ENCODE assay signal across 18 cellular contexts in the genomic region with DNA sequence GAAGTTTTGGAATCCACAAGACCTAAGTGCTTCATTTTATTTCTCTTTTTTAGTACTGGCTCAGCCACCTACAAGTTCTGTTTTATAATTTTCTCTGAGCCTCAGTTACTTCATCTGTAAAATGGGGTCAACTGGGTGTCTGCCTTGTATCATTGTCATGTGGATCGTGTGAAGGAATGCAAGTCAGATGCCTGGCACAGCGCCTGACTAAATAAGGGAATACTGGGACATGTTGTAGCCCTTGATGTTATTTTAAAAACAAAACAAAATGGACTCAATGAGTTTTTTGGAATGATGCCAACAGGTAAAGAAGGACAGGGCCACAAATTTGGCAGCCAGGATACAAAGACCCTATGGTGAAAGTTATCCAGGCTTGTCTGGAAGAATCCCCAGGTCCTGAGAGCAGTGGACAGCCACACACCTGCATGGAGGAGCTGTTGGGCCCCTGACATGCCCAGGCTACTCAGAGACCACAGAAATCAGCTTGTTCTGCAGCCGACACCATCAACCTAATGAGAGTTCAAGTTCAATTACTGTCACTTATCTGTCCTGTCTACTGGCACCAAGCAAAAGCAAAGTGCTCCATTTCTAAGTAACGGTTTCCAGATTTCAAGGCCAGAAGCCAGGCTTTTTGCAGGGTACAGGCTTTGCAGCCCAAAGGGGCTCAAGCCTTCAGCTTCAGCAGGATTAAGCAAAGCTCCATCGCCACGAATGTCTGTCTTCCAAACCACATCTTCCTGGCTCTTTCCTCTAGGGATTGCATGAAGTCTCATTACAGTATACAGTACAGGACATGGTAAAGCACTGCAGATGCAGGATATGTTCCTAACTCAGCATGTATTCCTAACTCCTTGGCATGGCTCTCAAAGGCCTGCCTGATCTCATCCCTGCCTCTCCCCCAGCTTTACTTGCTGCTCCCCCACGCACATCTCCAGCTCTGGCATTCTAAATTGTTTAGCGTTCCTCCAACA. TPM values are rescaled to one million over a fixed set of nuclear protein-coding genes. Genes with fewer than 3 reads are reported as not detected.
DNase-seq lines count a peak whose midpoint lies in the region; ATAC-seq and TF ChIP-seq lines count a peak whose summit lies in the region.
"Had no signal": no experiment of that assay in that cellular context is flagged by ENCODE, and none has a peak within 500 bp of the region (broad histone marks: within the 10 kb centered on the region; RNA-seq: fewer than 3 reads in every experiment).

No MANE protein-coding gene starts in this region.

- DNase-seq in GM04503 (ENCODE audit: low read depth) (peak; percentile 37), adipocyte (ENCODE audit: low read depth) (peak; percentile 67), fibroblast of pulmonary artery (ENCODE audit: low read depth) (peak; percentile 75), smooth muscle cell (lab: John Stamatoyannopoulos, UW; ENCODE audit: unreplicated experiment) (no peak), NCI-H446 (lab: John Stamatoyannopoulos, UW) (no peak), amygdala (lab: John Stamatoyannopoulos, UW) (no peak), D341Med (ENCODE audit: low spot score) (no peak)
- DNase-seq: activated effector memory CD4-positive, alpha-beta T cell treated with Interleukin-2 at 50 U/mL for 16 hours; CD4-positive, alpha-beta T cell; effector memory CD4-positive, alpha-beta T cell; mammary epithelial cell; NCI-H510A; SW 1271; WERI-Rb-1 had no signal

- no peaks in the 10 kb centered on the region for H3K36me3 ChIP-seq in adipocyte (ENCODE audit: control insufficient read depth, insufficient read depth, low read length, severe bottlenecking)
- H3K36me3 ChIP-seq in smooth muscle cell (ENCODE audit: low read depth): no peaks in the 10 kb centered on the region
- H3K36me3 ChIP-seq: WERI-Rb-1 had no signal

- peaks cover 44% of the 10 kb centered on the region for H3F3A ChIP-seq in smooth muscle cell (ENCODE audit: low read depth)

- H3K4me1 ChIP-seq in adipocyte (ENCODE audit: control insufficient read depth, insufficient read depth, low read length) (peaks cover 33% of the 10 kb centered on the region), smooth muscle cell (ENCODE audit: low read depth) (peaks cover 9% of the 10 kb centered on the region)

- WGBS in smooth muscle cell (ENCODE audit: low lambda C conversion rate): 47% methylated on average over 8 of the region's 8 CpGs

- H2AFZ ChIP-seq in smooth muscle cell (ENCODE audit: low read depth): no peak overlapping the region

- H3K79me2 ChIP-seq in smooth muscle cell (ENCODE audit: low read depth): no peaks in the 10 kb centered on the region

- TF ChIP-seq CTCF in fibroblast of pulmonary artery (IDR thresholded peaks at IDR 0.05; ENCODE audit: low read length, missing control alignments) (no peak), smooth muscle cell (IDR thresholded peaks at IDR 0.05; ENCODE audit: borderline replicate concordance, insufficient read depth, poor library complexity, severe bottlenecking) (no peak)

- H3K4me3 ChIP-seq in adipocyte (ENCODE audit: low read length): no peak overlapping the region
- no peak overlapping the region for H3K4me3 ChIP-seq in fibroblast of pulmonary artery (replicated peaks; ENCODE audit: low read depth, low read length)
- H3K4me3 ChIP-seq in smooth muscle cell: no peak overlapping the region
- H3K4me3 ChIP-seq: ascending aorta had no signal

- H3K9ac ChIP-seq in adipocyte (ENCODE audit: low read length): no peak overlapping the region
- H3K9ac ChIP-seq in smooth muscle cell (ENCODE audit: low read depth): no peak overlapping the region

- peak overlapping the region; percentile 91 for H3K27ac ChIP-seq in smooth muscle cell (ENCODE audit: low read depth)
- H3K27ac ChIP-seq: WERI-Rb-1 had no signal

- H3K9me3 ChIP-seq in adipocyte (ENCODE audit: control insufficient read depth, low read length): no peaks in the 10 kb centered on the region
- H3K9me3 ChIP-seq in smooth muscle cell (replicated peaks; ENCODE audit: low read depth): no peaks in the 10 kb centered on the region
- H3K9me3 ChIP-seq: ascending aorta had no signal

- H4K20me1 ChIP-seq in smooth muscle cell (ENCODE audit: low read depth): no peaks in the 10 kb centered on the region

- H3K27me3 ChIP-seq in adipocyte (replicated peaks; ENCODE audit: control insufficient read depth, insufficient read depth, low read length) (no peaks in the 10 kb centered on the region), smooth muscle cell (ENCODE audit: low read depth) (no peaks in the 10 kb centered on the region)
- H3K27me3 ChIP-seq: ascending aorta had no signal

- H3K4me2 ChIP-seq in smooth muscle cell: peak overlapping the region; percentile 7

- ATAC-seq in HG03108 (IDR thresholded peaks at IDR 0.05; ENCODE audit: unreplicated experiment): no peak
- ATAC-seq: stimulated activated memory B cell treated with anti-CD40 and anti-IgM and Interleukin-4, amounts not matched to agents 10 μg/mL and 1 μg/mL and 100 μg/mL, for 72 hours had no signal

RNA-seq across cellular contexts. Expression of a gene that starts 18.4 kb away (rescaled TPM):
- total RNA-seq in smooth muscle cell: 112 and 113 TPM in 2 replicates
- polyA plus RNA-seq in smooth muscle cell: 100 and 105 TPM in 2 replicates
- total RNA-seq: OCI-LY7 had no signal

Comparison
In these comparisons a context has a peak if more than half of its experiments do, and no peak if none do; other contexts are left out.
1. DNase-seq: peak in GM04503 (single experiment), adipocyte (single experiment) and fibroblast of pulmonary artery (single experiment); none in smooth muscle cell (single experiment), NCI-H446 (0 of 2), amygdala (0 of 56) and D341Med (single experiment).